In the genomic region with DNA sequence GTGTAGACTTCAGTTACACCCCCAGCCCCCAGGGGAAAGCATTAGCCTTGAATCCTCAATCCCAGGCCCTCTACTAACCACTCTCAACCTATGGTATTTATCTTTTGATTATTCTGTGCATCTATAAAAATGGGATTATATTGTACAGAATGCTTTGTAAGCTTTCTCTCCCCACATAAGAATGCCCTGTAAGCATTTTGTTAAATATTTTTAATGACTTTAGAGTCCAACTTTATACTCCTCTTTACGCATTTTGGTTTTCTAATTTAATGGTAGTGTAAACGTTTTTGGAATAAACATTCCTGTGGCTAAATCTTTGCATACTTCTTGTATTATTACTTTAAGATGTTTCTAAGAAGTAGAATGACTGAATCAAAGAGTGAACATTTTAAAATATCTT, we compare ENCODE assay signal across 20 cellular contexts. TPM values are rescaled to one million over a fixed set of nuclear protein-coding genes. Genes with fewer than 3 reads are reported as not detected.
DNase-seq lines count a peak whose midpoint lies in the region; ATAC-seq lines count a peak whose summit lies in the region.
"Had no signal": no experiment of that assay in that cellular context is flagged by ENCODE, and none has a peak within 500 bp of the region (broad histone marks: within the 10 kb centered on the region; RNA-seq: fewer than 3 reads in every experiment).

No MANE protein-coding gene starts in this region.

- peaks cover 71% of the 10 kb centered on the region for H3K36me3 Mint-ChIP-seq in activated T-cell treated with anti-CD3 and anti-CD28 coated beads, Interleukin-2, amount 50 U/mL, for 24 hours (ENCODE audit: low read depth)

- no peak overlapping the region for H3K4me3 ChIP-seq in adipocyte (ENCODE audit: low read length)
- H3K4me3 ChIP-seq: MG63 had no signal

- H3K9ac ChIP-seq in adipocyte (ENCODE audit: low read length): no peak overlapping the region

- peak overlapping the region; percentile 55 for H3K27ac Mint-ChIP-seq in activated T-cell treated with anti-CD3 and anti-CD28 coated beads, Interleukin-2, amount 50 U/mL, for 24 hours

- H3K4me1 Mint-ChIP-seq in activated T-cell treated with anti-CD3 and anti-CD28 coated beads, Interleukin-2, amount 50 U/mL, for 24 hours (ENCODE audit: low read depth): no peaks in the 10 kb centered on the region

- no peaks in the 10 kb centered on the region for H3K27me3 ChIP-seq in adipocyte (replicated peaks; ENCODE audit: control insufficient read depth, insufficient read depth, low read length)
- H3K27me3 ChIP-seq: MG63 had no signal

- H3K4me3 Mint-ChIP-seq in activated T-cell treated with anti-CD3 and anti-CD28 coated beads, Interleukin-2, amount 50 U/mL, for 24 hours: no peak overlapping the region

- peaks cover 76% of the 10 kb centered on the region for H3K36me3 ChIP-seq in adipocyte (ENCODE audit: control insufficient read depth, insufficient read depth, low read length, severe bottlenecking)

- H3K9me3 Mint-ChIP-seq in activated T-cell treated with anti-CD3 and anti-CD28 coated beads, Interleukin-2, amount 50 U/mL, for 24 hours: no peaks in the 10 kb centered on the region

- ATAC-seq in left lobe of liver: no peak
- ATAC-seq: PC-3, SK-N-SH treated with all-trans-retinoic acid at 6 μM for 48 hours had no signal

- DNase-seq in activated T-cell treated with anti-CD3 and anti-CD28 coated beads, Interleukin-2, amount 50 U/mL, for 24 hours: no peak
- no peak for DNase-seq in activated T-cell treated with anti-CD3 and anti-CD28 coated beads, Interleukin-2, amount 50 U/mL, for 1 hour
- DNase-seq in adipocyte (ENCODE audit: low read depth): peak; percentile 48
- DNase-seq in activated CD4-positive, alpha-beta T cell treated with anti-CD3 and anti-CD28 coated beads, Interleukin-2, amount 50 U/mL, for 4 hours: no peak
- DNase-seq in left lobe of liver (ENCODE audit: low spot score): no peak
- DNase-seq in NCI-H774 (lab: John Stamatoyannopoulos, UW): no peak
- DNase-seq: Calu3, DMS79 treated with DMSO at 0.1 percent for 48 hours, KG1, MG63, NCI-H1105 treated with DMSO at 0.1 percent for 48 hours, NCI-H146, NCI-H1930, NCI-H2107, NCI-H524, NCI-H748 treated with DMSO at 0.1 percent for 48 hours, PC-3 had no signal

- no peaks in the 10 kb centered on the region for H3K9me3 ChIP-seq in adipocyte (ENCODE audit: control insufficient read depth, low read length)
- H3K9me3 ChIP-seq: MG63 had no signal

- H3K4me1 ChIP-seq in adipocyte (ENCODE audit: control insufficient read depth, insufficient read depth, low read length): peaks cover 21% of the 10 kb centered on the region

- no peaks in the 10 kb centered on the region for H3K27me3 Mint-ChIP-seq in activated T-cell treated with anti-CD3 and anti-CD28 coated beads, Interleukin-2, amount 50 U/mL, for 24 hours

RNA-seq across cellular contexts. Expression of gene FBXO9, which starts 35.4 kb away (rescaled TPM):
- 70.2 TPM for total RNA-seq in left lobe of liver

RNA-seq across cellular contexts. Expression of gene CILK1, which starts 38.9 kb away (rescaled TPM):
- total RNA-seq in left lobe of liver: 5.5 TPM

RNA-seq across cellular contexts. Expression of gene GCM1, which starts 48.1 kb away (rescaled TPM):
- total RNA-seq in left lobe of liver: not detected
- total RNA-seq: H4, HT1080, PC-3 had no signal
